In the genomic region with DNA sequence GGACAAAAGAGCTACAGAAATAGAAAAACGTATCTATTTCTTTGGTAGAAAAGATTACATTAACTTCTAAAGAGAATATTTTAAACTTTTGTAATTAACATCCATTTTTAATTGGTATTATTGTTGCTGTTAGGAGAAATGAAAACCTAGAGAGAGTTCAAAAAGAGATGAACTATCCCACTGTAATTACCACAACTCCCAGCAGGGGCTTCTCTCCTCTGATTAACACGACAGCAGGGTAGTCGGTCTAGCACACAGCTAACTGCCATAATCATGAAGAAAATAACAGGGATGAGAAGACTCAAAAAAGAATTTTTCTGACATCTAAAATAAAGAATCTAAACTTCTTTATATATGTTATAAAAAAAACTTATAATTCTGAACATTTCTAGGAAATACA, we compare ENCODE assay signal across 10 cellular contexts.
DNase-seq lines count a peak whose midpoint lies in the region; ATAC-seq and TF ChIP-seq lines count a peak whose summit lies in the region.
"Had no signal": no experiment of that assay in that cellular context is flagged by ENCODE, and none has a peak within 500 bp of the region (broad histone marks: within the 10 kb centered on the region; RNA-seq: fewer than 3 reads in every experiment).

No MANE protein-coding gene starts in this region.

- H3K9me3 Mint-ChIP-seq in endodermal cell, result peaks cover 11% of the 10 kb centered on the region
- peaks cover 0 to 10% of the 10 kb centered on the region in 2 donors for H3K9me3 Mint-ChIP-seq in activated naive CD4-positive, alpha-beta T cell treated with anti-CD3 and anti-CD28 coated beads, Interleukin-2, amount 50 U/mL, for 72 hours

- no peaks in the 10 kb centered on the region for H3K36me3 Mint-ChIP-seq in endodermal cell (ENCODE audit: low read depth)
- H3K36me3 Mint-ChIP-seq in activated naive CD4-positive, alpha-beta T cell treated with anti-CD3 and anti-CD28 coated beads, Interleukin-2, amount 50 U/mL, for 72 hours, result peaks cover 0 to 6% of the 10 kb centered on the region in 2 donors
- H3K36me3 Mint-ChIP-seq: activated naive CD4-positive, alpha-beta T cell treated with anti-CD3 and anti-CD28 coated beads, Interleukin-2, amount 50 U/mL, for 24 hours had no signal

- H3K4me1 ChIP-seq in heart right ventricle, result no peaks in the 10 kb centered on the region
- no peaks in the 10 kb centered on the region for H3K4me1 ChIP-seq in endodermal cell (ENCODE audit: control insufficient read depth, insufficient read depth, low read length)
- no peaks in the 10 kb centered on the region for H3K4me1 ChIP-seq in upper lobe of right lung

- no peaks in the 10 kb centered on the region for H3K4me1 Mint-ChIP-seq in endodermal cell
- H3K4me1 Mint-ChIP-seq: activated naive CD4-positive, alpha-beta T cell treated with anti-CD3 and anti-CD28 coated beads, Interleukin-2, amount 50 U/mL, for 24 hours had no signal

- TF ChIP-seq CTCF in heart right ventricle (IDR thresholded peaks at IDR 0.05) (peak in 7 of 9 donors; percentile 16 to 53 (median 37)), endodermal cell (conservative IDR thresholded peaks at IDR 0.05) (peak; percentile 78), upper lobe of right lung (IDR thresholded peaks at IDR 0.05) (peak; percentile 28)

- H3K9me3 ChIP-seq in heart right ventricle, result peaks cover 0 to 17% (median 0%) of the 10 kb centered on the region in 11 donors
- no peaks in the 10 kb centered on the region for H3K9me3 ChIP-seq in endodermal cell (ENCODE audit: control insufficient read depth, low read length)
- no peaks in the 10 kb centered on the region for H3K9me3 ChIP-seq in upper lobe of right lung

- no peaks in the 10 kb centered on the region for H3K27me3 Mint-ChIP-seq in endodermal cell (ENCODE audit: insufficient read depth)
- H3K27me3 Mint-ChIP-seq: activated naive CD4-positive, alpha-beta T cell treated with anti-CD3 and anti-CD28 coated beads, Interleukin-2, amount 50 U/mL, for 24 hours had no signal

- H3K36me3 ChIP-seq in heart right ventricle (no peaks in the 10 kb centered on the region), endodermal cell (ENCODE audit: control insufficient read depth, insufficient read depth, low read length) (no peaks in the 10 kb centered on the region), upper lobe of right lung (no peaks in the 10 kb centered on the region)

- no peak for DNase-seq in heart right ventricle
- no peak for DNase-seq in left ventricle myocardium superior
- peak; percentile 12 for DNase-seq in NOMO-1 treated with dmso at 0.1 percent for 144 hours (lab: John Stamatoyannopoulos, UW; ENCODE audit: unreplicated experiment)
- DNase-seq in endodermal cell, result peak; percentile 67
- DNase-seq in upper lobe of right lung, result no peak
- no peak for DNase-seq in SKM-1 treated with dmso at 0.1 percent for 144 hours (lab: John Stamatoyannopoulos, UW; ENCODE audit: unreplicated experiment)
- no peak for DNase-seq in hypothalamus (lab: John Stamatoyannopoulos, UW)
- DNase-seq in activated naive CD4-positive, alpha-beta T cell treated with anti-CD3 and anti-CD28 coated beads, Interleukin-2, amount 50 U/mL, for 72 hours (ENCODE audit: low spot score in 2 of 2), result no peak
- DNase-seq: NCI-H526 treated with DMSO at 0.1 percent for 48 hours had no signal

- H3K27me3 ChIP-seq in heart right ventricle (no peaks in the 10 kb centered on the region), endodermal cell (ENCODE audit: control insufficient read depth, insufficient read depth, low read length, poor library complexity, severe bottlenecking) (no peaks in the 10 kb centered on the region), upper lobe of right lung (no peaks in the 10 kb centered on the region)

- no peak overlapping the region for H3K4me3 ChIP-seq in heart right ventricle
- H3K4me3 ChIP-seq in endodermal cell (ENCODE audit: low read length), result no peak overlapping the region
- no peak overlapping the region for H3K4me3 ChIP-seq in upper lobe of right lung

- ATAC-seq in heart right ventricle (no peak), left ventricle myocardium superior (no peak), upper lobe of right lung (no peak)
- ATAC-seq in activated naive CD4-positive, alpha-beta T cell treated with anti-CD3 and anti-CD28 coated beads, Interleukin-2, amount 50 U/mL, for 72 hours, result no peak

- 11 to 15% methylated on average over 3 of the region's 3 CpGs for WGBS in heart right ventricle, 2 donors
- 32% methylated on average over 2 of the region's 3 CpGs; no CpG with 5 or more reads in 1 of the 2 experiments for WGBS in endodermal cell (ENCODE audit: insufficient coverage in 1 of 2, insufficient read length in 1 of 2), 2 experiments

- H3K27ac ChIP-seq in heart right ventricle (no peak overlapping the region), endodermal cell (ENCODE audit: low read depth, low read length) (no peak overlapping the region), upper lobe of right lung (no peak overlapping the region)

- H3K9ac ChIP-seq in endodermal cell (ENCODE audit: extremely low read depth, low read length, poor library complexity, severe bottlenecking), result no peak overlapping the region

- intact Hi-C loops in heart right ventricle (cut with DNase I), result no loop called here
- intact Hi-C loops in left ventricle myocardium superior (cut with micrococcal nuclease), result no loop called here
- intact Hi-C loops in upper lobe of right lung (cut with DNase I), result no loop called here

- H3K4me3 Mint-ChIP-seq in endodermal cell, result no peak overlapping the region
- H3K4me3 Mint-ChIP-seq: activated naive CD4-positive, alpha-beta T cell treated with anti-CD3 and anti-CD28 coated beads, Interleukin-2, amount 50 U/mL, for 24 hours had no signal

- no peak overlapping the region for H3K27ac Mint-ChIP-seq in endodermal cell
- H3K27ac Mint-ChIP-seq in activated naive CD4-positive, alpha-beta T cell treated with anti-CD3 and anti-CD28 coated beads, Interleukin-2, amount 50 U/mL, for 72 hours, result no peak overlapping the region
- H3K27ac Mint-ChIP-seq: activated naive CD4-positive, alpha-beta T cell treated with anti-CD3 and anti-CD28 coated beads, Interleukin-2, amount 50 U/mL, for 24 hours had no signal

Comparison
In these comparisons a context has a peak if more than half of its experiments do, and no peak if none do; other contexts are left out.
1. DNase-seq: peak in NOMO-1 treated with dmso at 0.1 percent for 144 hours (single experiment) and endodermal cell (single experiment); none in heart right ventricle (0 of 2), left ventricle myocardium superior (single experiment), upper lobe of right lung (single experiment), SKM-1 treated with dmso at 0.1 percent for 144 hours (single experiment), hypothalamus (0 of 51) and activated naive CD4-positive, alpha-beta T cell treated with anti-CD3 and anti-CD28 coated beads, Interleukin-2, amount 50 U/mL, for 72 hours (0 of 2).
2. CTCF ChIP-seq: peak in every context shown above with its lines; median percentile 78 in endodermal cell; 37 in heart right ventricle; 28 in upper lobe of right lung.